In the genomic region with DNA sequence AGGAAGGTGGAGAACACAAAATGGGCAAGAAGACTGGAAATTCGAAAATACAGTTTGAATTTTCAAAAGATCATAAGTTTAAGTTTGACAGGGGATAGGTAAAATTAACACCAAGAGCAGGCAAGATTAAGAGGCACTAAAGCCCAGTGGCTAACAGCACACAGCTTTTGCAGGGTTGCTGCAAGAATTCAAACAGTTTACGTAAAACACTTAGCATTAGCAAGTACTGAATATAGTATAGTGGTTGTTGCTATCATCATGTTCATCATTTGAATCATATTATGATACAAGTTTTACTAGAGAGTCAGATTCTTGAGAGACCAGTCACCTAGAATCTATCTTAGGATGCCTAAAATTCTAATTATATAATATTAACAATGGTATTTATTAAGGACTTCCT, we compare ENCODE assay signal across 13 cellular contexts.
DNase-seq lines count a peak whose midpoint lies in the region; ATAC-seq and TF ChIP-seq lines count a peak whose summit lies in the region.
"Had no signal": no experiment of that assay in that cellular context is flagged by ENCODE, and none has a peak within 500 bp of the region (broad histone marks: within the 10 kb centered on the region; RNA-seq: fewer than 3 reads in every experiment).

No MANE protein-coding gene starts in this region.

- no peak overlapping the region for H2AFZ ChIP-seq in hepatocyte
- H2AFZ ChIP-seq: GM23248 had no signal

- intact Hi-C loops in spleen (cut with DNase I; ENCODE audit: low total_unique reads) = no loop called here

- no peaks in the 10 kb centered on the region for H4K20me1 ChIP-seq in hepatocyte (ENCODE audit: insufficient read depth, poor library complexity, severe bottlenecking)

- no peak for ATAC-seq in GM19395 (IDR thresholded peaks at IDR 0.05; ENCODE audit: unreplicated experiment)
- ATAC-seq: HCT116 had no signal

- H3K4me3 ChIP-seq in hepatocyte (no peak overlapping the region), spleen (no peak overlapping the region)
- H3K4me3 ChIP-seq: GM23248 had no signal

- H3K27me3 ChIP-seq in hepatocyte = no peaks in the 10 kb centered on the region
- no peaks in the 10 kb centered on the region for H3K27me3 ChIP-seq in spleen (replicated peaks in 1 of 7)
- H3K27me3 ChIP-seq: BE2C had no signal

- H3K9me2 ChIP-seq in hepatocyte (replicated peaks; ENCODE audit: insufficient read depth) = no peaks in the 10 kb centered on the region

- no peaks in the 10 kb centered on the region for H3K9me3 ChIP-seq in hepatocyte (ENCODE audit: low read depth)
- no peaks in the 10 kb centered on the region for H3K9me3 ChIP-seq in spleen
- H3K9me3 ChIP-seq: BE2C had no signal

- DNase-seq in ELR (ENCODE audit: low read depth) (peak; percentile 1), amniotic epithelial cell (ENCODE audit: low read depth) (peak; percentile 45), hepatocyte (ENCODE audit: low spot score) (no peak), spleen (no peak), NCI-H1048 (lab: John Stamatoyannopoulos, UW) (no peak), cortex of kidney (lab: John Stamatoyannopoulos, UW) (no peak)
- DNase-seq: BE2C; CD4-positive, alpha-beta memory T cell; GM23248 had no signal

- H3K36me3 ChIP-seq in hepatocyte (replicated peaks; ENCODE audit: insufficient read depth, low read depth) (no peaks in the 10 kb centered on the region), spleen (peaks cover 0 to 6% (median 0%) of the 10 kb centered on the region in 6 donors)
- H3K36me3 ChIP-seq: BE2C had no signal

- TF ChIP-seq CTCF in hepatocyte (IDR thresholded peaks at IDR 0.05; ENCODE audit: poor library complexity) = no peak
- TF ChIP-seq CTCF in spleen (IDR thresholded peaks at IDR 0.05 in 8 of 11, conservative IDR thresholded peaks at IDR 0.05 in 3 of 11) = no peak

- peaks cover 18% of the 10 kb centered on the region for H3K79me2 ChIP-seq in hepatocyte

- peak overlapping the region; percentile 62 for H3K27ac ChIP-seq in hepatocyte
- peak overlapping the region; percentile 4 to 79 (median 67) for H3K27ac ChIP-seq in spleen
- H3K27ac ChIP-seq: C4-2B, GM23248, HL-60 had no signal

- TF ChIP-seq POLR2A in spleen (IDR thresholded peaks at IDR 0.05) = no peak

- peaks cover 12% of the 10 kb centered on the region for H3K4me1 ChIP-seq in hepatocyte (ENCODE audit: insufficient read depth)
- peaks cover 13 to 54% (median 34%) of the 10 kb centered on the region in 6 donors for H3K4me1 ChIP-seq in spleen
- H3K4me1 ChIP-seq: BE2C had no signal

- H3K4me2 ChIP-seq in hepatocyte = no peak overlapping the region

- 85% methylated on average over 2 of the region's 2 CpGs for WGBS in hepatocyte (ENCODE audit: low lambda C conversion rate, missing lambda C conversion rate)
- WGBS in spleen, 5 donors = 67 to 77% (median 73%) methylated on average over 2 of the region's 2 CpGs

Comparison
In these comparisons a context has a peak if more than half of its experiments do, and no peak if none do; other contexts are left out.
1. DNase-seq: peak in ELR (single experiment) and amniotic epithelial cell (single experiment); none in hepatocyte (single experiment), spleen (single experiment), NCI-H1048 (single experiment) and cortex of kidney (single experiment).